In the genomic region with DNA sequence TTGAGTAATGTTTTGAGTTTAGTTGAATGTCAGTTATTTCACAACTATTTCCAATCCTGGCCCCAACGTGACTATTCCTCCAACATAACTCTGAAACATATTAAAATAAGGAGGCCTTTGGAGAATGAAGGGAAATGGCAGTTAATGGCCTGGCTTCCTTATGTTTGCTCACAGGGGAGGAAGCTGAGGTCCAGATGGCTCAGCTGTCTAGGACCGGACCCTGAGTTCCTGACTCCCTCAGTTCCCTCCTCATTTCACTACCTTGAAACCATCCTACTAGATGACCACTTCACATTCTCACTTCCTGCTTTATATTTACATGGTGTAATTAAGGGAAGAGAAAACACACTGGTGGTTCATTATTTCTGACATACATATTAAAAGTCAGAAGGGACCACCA, we compare ENCODE assay signal across 15 cellular contexts. TPM values are rescaled to one million over a fixed set of nuclear protein-coding genes. Genes with fewer than 3 reads are reported as not detected.
A peak's percentile ranks its signal among the peaks of the same experiment; 100 is the strongest.
DNase-seq lines count a peak whose midpoint lies in the region; ATAC-seq, FAIRE-seq and TF ChIP-seq lines count a peak whose summit lies in the region.
"Had no signal": no experiment of that assay in that cellular context is flagged by ENCODE, and none has a peak within 500 bp of the region (broad histone marks: within the 10 kb centered on the region; RNA-seq: fewer than 3 reads in every experiment).

No MANE protein-coding gene starts in this region.

- H3K4me3 ChIP-seq in right atrium auricular region (no peak overlapping the region), upper lobe of right lung (no peak overlapping the region)
- H3K4me3 ChIP-seq: ovary, thyroid gland had no signal

- H3K27me3 ChIP-seq in right atrium auricular region (no peaks in the 10 kb centered on the region), upper lobe of right lung (no peaks in the 10 kb centered on the region)
- H3K27me3 ChIP-seq: ovary, thyroid gland had no signal

- TF ChIP-seq CTCF in right atrium auricular region (IDR thresholded peaks at IDR 0.05) (no peak), upper lobe of right lung (IDR thresholded peaks at IDR 0.05) (no peak)

- no peak for FAIRE-seq in HTR-8/SVneo (lab: Jason Lieb, UNC)
- FAIRE-seq: kidney had no signal

- peak; percentile 47 for ATAC-seq in Right ventricle myocardium inferior
- peak; percentile 58 for ATAC-seq in HG02938 (IDR thresholded peaks at IDR 0.05; ENCODE audit: unreplicated experiment)
- no peak for ATAC-seq in upper lobe of right lung

- no peak for DNase-seq in Right ventricle myocardium inferior (ENCODE audit: missing footprints)
- DNase-seq in right atrium auricular region (ENCODE audit: low spot score) = no peak
- DNase-seq in SIG-M5 (lab: John Stamatoyannopoulos, UW) = peak; percentile 76
- no peak for DNase-seq in upper lobe of right lung
- no peak for DNase-seq in HTR-8/SVneo (ENCODE audit: insufficient read length, low spot score)
- DNase-seq in NCI-H1048 (lab: John Stamatoyannopoulos, UW) = no peak
- DNase-seq in posterior vena cava (ENCODE audit: low spot score) = no peak
- DNase-seq: activated T-cell treated with anti-CD3 and anti-CD28 coated beads, Interleukin-2, amount 50 U/mL, for 1 hour; GF-D8; H7; kidney; NCI-H446 treated with DMSO at 0.1 percent for 48 hours; ovary; thyroid gland had no signal

- H3K36me3 ChIP-seq in right atrium auricular region (no peaks in the 10 kb centered on the region), upper lobe of right lung (no peaks in the 10 kb centered on the region)
- H3K36me3 ChIP-seq: ovary, thyroid gland had no signal

- intact Hi-C loops in Right ventricle myocardium inferior (cut with DNase I) = no loop called here
- intact Hi-C loops in upper lobe of right lung (cut with DNase I) = no loop called here
- intact Hi-C loops in posterior vena cava (cut with DNase I) = no loop called here

- no peak overlapping the region for H3K27ac ChIP-seq in right atrium auricular region
- peak overlapping the region; percentile 79 for H3K27ac ChIP-seq in upper lobe of right lung
- H3K27ac ChIP-seq: ovary had no signal

- H3K9me3 ChIP-seq in right atrium auricular region = no peaks in the 10 kb centered on the region
- no peaks in the 10 kb centered on the region for H3K9me3 ChIP-seq in upper lobe of right lung
- H3K9me3 ChIP-seq: ovary, thyroid gland had no signal

- H3K4me1 ChIP-seq in right atrium auricular region (peaks cover 0 to 3% of the 10 kb centered on the region in 2 donors), upper lobe of right lung (peaks cover 24% of the 10 kb centered on the region)
- H3K4me1 ChIP-seq: thyroid gland had no signal

RNA-seq across cellular contexts. Expression of gene OTULINL, which starts 6.6 kb away (rescaled TPM):
- total RNA-seq in Right ventricle myocardium inferior (6.0 TPM), right atrium auricular region (1 to 10 TPM; 1.6 to 2.1 TPM), upper lobe of right lung (104 TPM), posterior vena cava (10 to 100 TPM in 1 of 2 donors, 1 to 10 TPM in 1; 6.8 to 13.7 TPM)
